ENCODE assay signal across 15 cellular contexts in genomic region chr2:233289590-233290424, GRCh38. TPM values are rescaled to one million over a fixed set of nuclear protein-coding genes. Genes with fewer than 3 reads are reported as not detected.
DNase-seq lines count a peak whose midpoint lies in the region; ATAC-seq and TF ChIP-seq lines count a peak whose summit lies in the region.
"Had no signal": no experiment of that assay in that cellular context is flagged by ENCODE, and none has a peak within 500 bp of the region (broad histone marks: within the 10 kb centered on the region; RNA-seq: fewer than 3 reads in every experiment).

No MANE protein-coding gene starts in this region.

- peaks cover 13% of the 10 kb centered on the region for H3K36me3 Mint-ChIP-seq in activated naive CD8-positive, alpha-beta T cell
- peaks cover 79% of the 10 kb centered on the region for H3K36me3 Mint-ChIP-seq in T-cell
- H3K36me3 Mint-ChIP-seq in activated CD8-positive, alpha-beta memory T cell treated with anti-CD3 and anti-CD28 coated beads, Interleukin-2, amount 10 ng/mL, durations not matched to agents 7 days and 5 days: peaks cover 68% of the 10 kb centered on the region

- no peak overlapping the region for H3K27ac ChIP-seq in colonic mucosa
- H3K27ac ChIP-seq: thoracic aorta had no signal

- no peak overlapping the region for H3K4me3 ChIP-seq in colonic mucosa
- H3K4me3 ChIP-seq: thoracic aorta had no signal

- intact Hi-C loops in colonic mucosa (cut with DNase I): loop anchor here (10.0 kb wide), 2 partner anchors 155 to 425 kb away; partner anchors contain the start of genes UGT1A4 and UGT1A5

- H3K27ac Mint-ChIP-seq in activated naive CD8-positive, alpha-beta T cell: peak overlapping the region; percentile 19
- peak overlapping the region in 1 of 2 donors; percentile 77 for H3K27ac Mint-ChIP-seq in T-cell
- H3K27ac Mint-ChIP-seq in activated CD8-positive, alpha-beta memory T cell treated with anti-CD3 and anti-CD28 coated beads, Interleukin-2, amount 10 ng/mL, durations not matched to agents 7 days and 5 days: no peak overlapping the region
- H3K27ac Mint-ChIP-seq: activated CD4-positive, alpha-beta T cell treated with anti-CD3 and anti-CD28 coated beads, Interleukin-2, amount 10 ng/mL, durations not matched to agents 24 days and 14 days had no signal

- H3K4me1 ChIP-seq in colonic mucosa: no peaks in the 10 kb centered on the region

- no peak overlapping the region for H3K9ac ChIP-seq in colonic mucosa (ENCODE audit: low read depth in 2 of 2, low read length in 2 of 2)

- no peaks in the 10 kb centered on the region for H3K9me3 Mint-ChIP-seq in activated naive CD8-positive, alpha-beta T cell (ENCODE audit: low read depth)
- no peaks in the 10 kb centered on the region for H3K9me3 Mint-ChIP-seq in T-cell
- H3K9me3 Mint-ChIP-seq in activated CD8-positive, alpha-beta memory T cell treated with anti-CD3 and anti-CD28 coated beads, Interleukin-2, amount 10 ng/mL, durations not matched to agents 7 days and 5 days (ENCODE audit: low read depth): no peaks in the 10 kb centered on the region
- H3K9me3 Mint-ChIP-seq: activated CD4-positive, alpha-beta T cell treated with anti-CD3 and anti-CD28 coated beads, Interleukin-2, amount 10 ng/mL, durations not matched to agents 24 days and 14 days had no signal

- H3K27me3 ChIP-seq in colonic mucosa: no peaks in the 10 kb centered on the region

- H3K27me3 Mint-ChIP-seq in activated naive CD8-positive, alpha-beta T cell: no peaks in the 10 kb centered on the region
- H3K27me3 Mint-ChIP-seq in T-cell: no peaks in the 10 kb centered on the region
- no peaks in the 10 kb centered on the region for H3K27me3 Mint-ChIP-seq in activated CD8-positive, alpha-beta memory T cell treated with anti-CD3 and anti-CD28 coated beads, Interleukin-2, amount 10 ng/mL, durations not matched to agents 7 days and 5 days
- H3K27me3 Mint-ChIP-seq: activated CD4-positive, alpha-beta T cell treated with anti-CD3 and anti-CD28 coated beads, Interleukin-2, amount 10 ng/mL, durations not matched to agents 24 days and 14 days had no signal

- TF ChIP-seq CTCF in colonic mucosa (IDR thresholded peaks at IDR 0.05): no peak

- POLR2A ChIA-PET in T-cell (lab: Charles Lee): no interaction called here

- peak in 9 of 14 donors; percentile 4 to 53 (median 25) for DNase-seq in C1 segment of cervical spinal cord (lab: John Stamatoyannopoulos, UW)
- peak; percentile 64 for DNase-seq in DMS53 treated with DMSO at 0.1 percent for 48 hours (lab: John Stamatoyannopoulos, UW; ENCODE audit: unreplicated experiment)
- peak; percentile 83 for DNase-seq in medulla oblongata (ENCODE audit: extremely low spot score)
- DNase-seq in T-cell: no peak
- DNase-seq in NCI-H2227 treated with DMSO at 0.1 percent for 48 hours (lab: John Stamatoyannopoulos, UW): no peak
- no peak for DNase-seq in activated CD8-positive, alpha-beta memory T cell treated with anti-CD3 and anti-CD28 coated beads, Interleukin-2, amount 10 ng/mL, durations not matched to agents 7 days and 5 days
- no peak for DNase-seq in colonic mucosa
- DNase-seq: activated CD4-positive, alpha-beta T cell treated with anti-CD3 and anti-CD28 coated beads, Interleukin-2, amount 10 ng/mL, durations not matched to agents 24 days and 14 days; effector CD4-positive, alpha-beta T cell; GDM1; MV-4-11; NCI-H524 treated with DMSO at 0.1 percent for 48 hours had no signal

- CTCF ChIA-PET in T-cell (lab: Charles Lee): no interaction called here
- CTCF ChIA-PET in activated CD8-positive, alpha-beta memory T cell treated with anti-CD3 and anti-CD28 coated beads, Interleukin-2, amount 10 ng/mL, durations not matched to agents 7 days and 5 days (lab: Charles Lee): no interaction called here

- H3K9me3 ChIP-seq in colonic mucosa: no peaks in the 10 kb centered on the region
- H3K9me3 ChIP-seq: thoracic aorta had no signal

- H3K4me1 Mint-ChIP-seq in activated naive CD8-positive, alpha-beta T cell (ENCODE audit: low read depth): peaks cover 16% of the 10 kb centered on the region
- H3K4me1 Mint-ChIP-seq in T-cell: peaks cover 0 to 17% (median 8%) of the 10 kb centered on the region in 3 donors
- no peaks in the 10 kb centered on the region for H3K4me1 Mint-ChIP-seq in activated CD8-positive, alpha-beta memory T cell treated with anti-CD3 and anti-CD28 coated beads, Interleukin-2, amount 10 ng/mL, durations not matched to agents 7 days and 5 days
- H3K4me1 Mint-ChIP-seq: activated CD4-positive, alpha-beta T cell treated with anti-CD3 and anti-CD28 coated beads, Interleukin-2, amount 10 ng/mL, durations not matched to agents 24 days and 14 days had no signal

- ATAC-seq in T-cell (replicated peaks in 1 of 4): no peak
- ATAC-seq in activated CD8-positive, alpha-beta memory T cell treated with anti-CD3 and anti-CD28 coated beads, Interleukin-2, amount 10 ng/mL, durations not matched to agents 7 days and 5 days: no peak

- H3K36me3 ChIP-seq in colonic mucosa: peaks cover 26% of the 10 kb centered on the region

- H3K4me3 Mint-ChIP-seq in activated naive CD8-positive, alpha-beta T cell: no peak overlapping the region
- no peak overlapping the region for H3K4me3 Mint-ChIP-seq in T-cell
- H3K4me3 Mint-ChIP-seq in activated CD8-positive, alpha-beta memory T cell treated with anti-CD3 and anti-CD28 coated beads, Interleukin-2, amount 10 ng/mL, durations not matched to agents 7 days and 5 days: no peak overlapping the region
- H3K4me3 Mint-ChIP-seq: activated CD4-positive, alpha-beta T cell treated with anti-CD3 and anti-CD28 coated beads, Interleukin-2, amount 10 ng/mL, durations not matched to agents 24 days and 14 days had no signal

RNA-seq across cellular contexts. Expression of gene SAG, which starts 17.8 kb away (rescaled TPM):
- total RNA-seq in T-cell (under 1 TPM in 2 of 5 donors, not detected in 3; 0.03 to 0.37 TPM), colonic mucosa (1 to 10 TPM in 1 of 2 donors, not detected in 1; 1.8 TPM)
- total RNA-seq in activated CD8-positive, alpha-beta memory T cell treated with anti-CD3 and anti-CD28 coated beads, Interleukin-2, amount 10 ng/mL, durations not matched to agents 7 days and 5 days: under 1 TPM; 0.09 to 0.23 TPM
- total RNA-seq: activated CD4-positive, alpha-beta T cell treated with anti-CD3 and anti-CD28 coated beads, Interleukin-2, amount 10 ng/mL, durations not matched to agents 24 days and 14 days; osteocyte; thoracic aorta had no signal

RNA-seq across cellular contexts. Expression of gene ATG16L1, which starts 38.3 kb away (rescaled TPM):
- 100 to 1,000 TPM in 1 of 5 donors, 10 to 100 TPM in 4; 73.9 to 117 (median 83.4) TPM for total RNA-seq in T-cell
- total RNA-seq in activated CD8-positive, alpha-beta memory T cell treated with anti-CD3 and anti-CD28 coated beads, Interleukin-2, amount 10 ng/mL, durations not matched to agents 7 days and 5 days: 10 to 100 TPM; 62.8 to 63.8 TPM
- 10 to 100 TPM; 32.1 to 36.3 TPM for total RNA-seq in colonic mucosa

Comparison
In these comparisons a context has a peak if more than half of its experiments do, and no peak if none do; other contexts are left out.
1. DNase-seq: peak in C1 segment of cervical spinal cord (9 of 14), DMS53 treated with DMSO at 0.1 percent for 48 hours (single experiment) and medulla oblongata (single experiment); none in T-cell (0 of 34), NCI-H2227 treated with DMSO at 0.1 percent for 48 hours (single experiment), activated CD8-positive, alpha-beta memory T cell treated with anti-CD3 and anti-CD28 coated beads, Interleukin-2, amount 10 ng/mL, durations not matched to agents 7 days and 5 days (single experiment) and colonic mucosa (single experiment).